8 cellular contexts compared by ENCODE assay signal in the genomic region with DNA sequence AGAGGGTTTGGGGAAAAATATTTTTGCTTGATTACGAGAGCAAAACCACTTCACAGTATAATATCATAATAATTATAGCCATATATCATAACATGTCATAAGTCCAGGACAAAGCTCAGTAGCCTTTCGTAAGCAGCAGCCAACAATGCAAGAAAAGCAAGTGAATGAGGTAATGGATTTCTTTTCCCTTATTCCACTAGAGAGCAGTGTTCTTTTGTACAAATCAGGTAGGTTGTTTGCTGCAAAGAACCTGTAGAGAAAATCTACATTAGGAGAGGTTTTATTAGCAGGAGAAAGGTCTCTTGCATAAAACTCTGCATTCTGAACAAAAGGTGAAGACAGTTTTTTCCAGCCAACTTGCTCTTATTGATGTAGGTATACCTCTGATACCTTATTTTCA.
DNase-seq lines count a peak whose midpoint lies in the region; ATAC-seq and TF ChIP-seq lines count a peak whose summit lies in the region.
"Had no signal": no experiment of that assay in that cellular context is flagged by ENCODE, and none has a peak within 500 bp of the region (broad histone marks: within the 10 kb centered on the region; RNA-seq: fewer than 3 reads in every experiment).

No MANE protein-coding gene starts in this region.

- H3K36me3 ChIP-seq in H7 (replicated peaks; ENCODE audit: control insufficient read depth, insufficient read depth, low read length) = no peaks in the 10 kb centered on the region

- H3K4me3 ChIP-seq in H7 (ENCODE audit: insufficient read depth, low read depth, low read length) (no peak overlapping the region), epithelial cell of proximal tubule (ENCODE audit: low read depth, low read length) (no peak overlapping the region), retinal pigment epithelial cell (ENCODE audit: low read length) (no peak overlapping the region)

- ATAC-seq in HG02938 (IDR thresholded peaks at IDR 0.05; ENCODE audit: unreplicated experiment) = no peak

- DNase-seq in H7 (peak; percentile 1), NCI-H526 treated with DMSO at 0.1 percent for 48 hours (lab: John Stamatoyannopoulos, UW) (peak; percentile 3), epithelial cell of proximal tubule (ENCODE audit: low read depth) (peak; percentile 42), retinal pigment epithelial cell (ENCODE audit: low read depth) (peak; percentile 19), middle frontal gyrus (ENCODE audit: extremely low spot score, low spot score) (no peak)
- no peak for DNase-seq in activated naive CD4-positive, alpha-beta T cell (lab: John Stamatoyannopoulos, UW)
- DNase-seq: stimulated activated naive CD4-positive, alpha-beta T cell had no signal

- no peaks in the 10 kb centered on the region for H3K27me3 ChIP-seq in H7 (ENCODE audit: control insufficient read depth, insufficient read depth, low read length)

- TF ChIP-seq CTCF in epithelial cell of proximal tubule (conservative IDR thresholded peaks at IDR 0.05; ENCODE audit: low read depth, low read length) (peak; percentile 65), retinal pigment epithelial cell (conservative IDR thresholded peaks at IDR 0.05; ENCODE audit: low read depth, low read length) (peak; percentile 59)

Comparison
In these comparisons a context has a peak if more than half of its experiments do, and no peak if none do; other contexts are left out.
1. DNase-seq: peak in H7 (single experiment), NCI-H526 treated with DMSO at 0.1 percent for 48 hours (single experiment), epithelial cell of proximal tubule (single experiment) and retinal pigment epithelial cell (single experiment); none in activated naive CD4-positive, alpha-beta T cell (0 of 4) and middle frontal gyrus (single experiment).